In genomic region chr10:49187950-49188761, GRCh38 we compare ENCODE assay signal across 9 cellular contexts. TPM values are rescaled to one million over a fixed set of nuclear protein-coding genes. Genes with fewer than 3 reads are reported as not detected.
DNase-seq lines count a peak whose midpoint lies in the region; ATAC-seq, FAIRE-seq and TF ChIP-seq lines count a peak whose summit lies in the region.
"Had no signal": no experiment of that assay in that cellular context is flagged by ENCODE, and none has a peak within 500 bp of the region (broad histone marks: within the 10 kb centered on the region; RNA-seq: fewer than 3 reads in every experiment).

TSS of gene TMEM273 (minus strand) at chr10:49188391. CDS start at chr10:49188336, 55 bp downstream.

- RAD21 ChIA-PET in GM12878 (lab: Charles Lee; ENCODE audit: unreplicated experiment) = interaction anchor here (0.7 to 2.9 kb wide), 6 partner anchors 9 to 532 kb away, joined by 3 to 12 read pairs (median 4); no protein-coding TSS in a partner anchor

- CTCF ChIA-PET in GM12878 (lab: Yijun Ruan, JAX) = interaction anchor here (0.6 to 1.4 kb wide), 2 partner anchors 17 to 66 kb away, joined by 3 to 6 read pairs; no protein-coding TSS in a partner anchor

- intact Hi-C loops in GM12878 (cut with micrococcal nuclease; ENCODE audit: unreplicated experiment) = loop anchor here (1.0 to 10.0 kb wide), 2 partner anchors 11 to 503 kb away; partner anchors contain the start of gene WDFY4

- H3K79me2 ChIP-seq in GM12878 (ENCODE audit: control insufficient read depth, insufficient read depth, low read length) = no peaks in the 10 kb centered on the region; the same call in 1 of the 2 replicates

- TF ChIP-seq EP300 in GM12878 (IDR thresholded peaks at IDR 0.05; ENCODE audit: borderline replicate concordance in 1 of 2, control insufficient read depth in 1 of 2, low read depth in 2 of 2, low read length in 2 of 2) = no peak

- H3K4me1 ChIP-seq in GM12878 (ENCODE audit: control insufficient read depth, insufficient read depth, low read length) = peaks cover 37% of the 10 kb centered on the region
- H3K4me1 ChIP-seq in urinary bladder (ENCODE audit: insufficient read depth) = no peaks in the 10 kb centered on the region

- DNase-seq in NB4 (ENCODE audit: low read depth) = peak; percentile 80
- peak; percentile 73 for DNase-seq in GM12878 (ENCODE audit: low read depth, low spot score)
- DNase-seq in mesenteric fat pad (ENCODE audit: low spot score) = no peak
- no peak for DNase-seq in NCI-H526 treated with DMSO at 0.1 percent for 48 hours (lab: John Stamatoyannopoulos, UW)
- DNase-seq in urothelium cell line (ENCODE audit: low spot score) = no peak

- SMC1A ChIA-PET in GM12878 (lab: Charles Lee; ENCODE audit: uncharacterized antibody, unreplicated experiment) = interaction anchor here (0.7 to 4.4 kb wide), 8 partner anchors 9 to 323 kb away, joined by 3 to 30 read pairs (median 4); no protein-coding TSS in a partner anchor

- no peaks in the 10 kb centered on the region for H4K20me1 ChIP-seq in GM12878 (ENCODE audit: control insufficient read depth, insufficient read depth)

- POLR2A ChIA-PET in GM12878 (lab: Charles Lee) = interaction anchor here (1.4 to 5.0 kb wide), 2 partner anchors 9 to 13 kb away, joined by 4 to 38 read pairs; no protein-coding TSS in a partner anchor

- no peaks in the 10 kb centered on the region for H3K36me3 ChIP-seq in GM12878 (ENCODE audit: control insufficient read depth in 2 of 2, insufficient read depth in 2 of 2, low read length in 1 of 2)
- H3K36me3 ChIP-seq in urinary bladder (ENCODE audit: insufficient read depth) = no peaks in the 10 kb centered on the region

- no peak within 1 kb of the TSS for H3K4me3 ChIP-seq in NB4 (ENCODE audit: low read depth, low read length)
- H3K4me3 ChIP-seq in GM12878 = peak within 1 kb of the TSS; percentile 57; the same call in 1 of the 2 replicates
- peak within 1 kb of the TSS; percentile 14 for H3K4me3 ChIP-seq in urinary bladder (ENCODE audit: low read depth, low read length)
- H3K4me3 ChIP-seq: SK-N-MC had no signal

- no TSS peak for BruUV-seq in GM12878 (replicated peaks; lab: Mats Ljungman, UMichigan)

- peak; percentile 55 for ATAC-seq in GM18508 (IDR thresholded peaks at IDR 0.05; ENCODE audit: insufficient read depth, unreplicated experiment)
- ATAC-seq in HG02571 (IDR thresholded peaks at IDR 0.05; ENCODE audit: unreplicated experiment) = peak; percentile 68
- peak; percentile 78 for ATAC-seq in GM12878

- peak within 1 kb of the TSS; percentile 86 for H2AFZ ChIP-seq in GM12878 (ENCODE audit: control insufficient read depth, low read depth, low read length)

- H3K9ac ChIP-seq in GM12878 (ENCODE audit: control insufficient read depth, insufficient read depth, low read length) = peak within 1 kb of the TSS; percentile 66

- H3K9me3 ChIP-seq in GM12878 (replicated peaks; ENCODE audit: control insufficient read depth, insufficient read depth, low read length) = no peaks in the 10 kb centered on the region; the same call in 2 of the 3 replicates

- TF ChIP-seq RAD21 in GM12878 (IDR thresholded peaks at IDR 0.05; ENCODE audit: insufficient read depth, low read depth, low read length) = no peak

- H3K4me2 ChIP-seq in GM12878 (ENCODE audit: control insufficient read depth, insufficient read depth) = peak within 1 kb of the TSS; percentile 81

- 2% methylated on average over 9 of the region's 9 CpGs for WGBS in GM12878 (ENCODE audit: insufficient coverage, insufficient replicate concordance, low lambda C conversion rate, missing lambda C conversion rate)
- WGBS in urinary bladder = 61% methylated on average over 9 of the region's 9 CpGs

- TF ChIP-seq CTCF in NB4 (IDR thresholded peaks at IDR 0.05; ENCODE audit: low read depth, low read length) = no peak
- no peak for TF ChIP-seq CTCF in GM12878 (IDR thresholded peaks at IDR 0.05 in 2 of 3, conservative IDR thresholded peaks at IDR 0.05 in 1 of 3; ENCODE audit: control insufficient read depth in 2 of 3, extremely low read depth in 1 of 3, insufficient read depth in 1 of 3, low read depth in 3 of 3, low read length in 3 of 3)

- no peaks in the 10 kb centered on the region for H3K27me3 ChIP-seq in GM12878 (replicated peaks in 1 of 2; ENCODE audit: control insufficient read depth in 2 of 2, insufficient read depth in 2 of 2, low read length in 1 of 2)

- peak; percentile 90 for FAIRE-seq in GM12878 (lab: Jason Lieb, UNC)
- FAIRE-seq in urothelium cell line (lab: Jason Lieb, UNC) = no peak

- in situ Hi-C loops in GM12878 (cut with MboI) = loop anchor here (25.0 kb wide), 1 partner anchor 1449 kb away; no protein-coding TSS in a partner anchor

- H3K27ac ChIP-seq in GM12878 (ENCODE audit: control insufficient read depth, insufficient read depth) = peak within 1 kb of the TSS; percentile 26; the same call in 1 of the 2 replicates
- peak within 1 kb of the TSS; percentile 19 for H3K27ac ChIP-seq in urinary bladder (ENCODE audit: low read depth)
- H3K27ac ChIP-seq: SK-N-MC had no signal

- TF ChIP-seq POLR2A in NB4 (IDR thresholded peaks at IDR 0.05; ENCODE audit: extremely low read depth, insufficient read length) (no peak), GM12878 (IDR thresholded peaks at IDR 0.05; ENCODE audit: low read depth, low read length) (peak; percentile 70)

TF ChIP-seq in GM12878, 131 proteins besides CTCF, POLR2A, EP300 and RAD21 (continues in another document):
- 0 out of 2 replicates have a peak, but pooled peaks have one; percentile 45 for TF ChIP-seq ZNF24 (IDR thresholded peaks at IDR 0.05)
- TF ChIP-seq CBX3 (IDR thresholded peaks at IDR 0.05; ENCODE audit: borderline replicate concordance, low read depth) = no peak
- TF ChIP-seq MAX (IDR thresholded peaks at IDR 0.05; ENCODE audit: low read depth, low read length) = peak; percentile 93
- TF ChIP-seq ATF3 (IDR thresholded peaks at IDR 0.05; ENCODE audit: borderline replicate concordance, extremely low read depth, low read depth, low read length) = peak; percentile 73; the same call in 1 of the 2 replicates
- TF ChIP-seq SREBF2 (IDR thresholded peaks at IDR 0.05; ENCODE audit: low read length) = no peak
- TF ChIP-seq NFYA (IDR thresholded peaks at IDR 0.05; ENCODE audit: borderline replicate concordance, low read depth, low read length) = no peak
- peak; percentile 29; the same call in 1 of the 2 replicates for TF ChIP-seq ELK1 (IDR thresholded peaks at IDR 0.05; ENCODE audit: low read depth, low read length)
- no peak for TF ChIP-seq PBX3 (IDR thresholded peaks at IDR 0.05; ENCODE audit: insufficient replicate concordance, low read depth, low read length)
- TF ChIP-seq EZH2 (IDR thresholded peaks at IDR 0.05; ENCODE audit: borderline replicate concordance, control insufficient read depth, low read depth, low read length) = no peak

RNA-seq across cellular contexts. Expression of gene TMEM273, which starts in this region (rescaled TPM):
- total RNA-seq in GM12878 (2013; cell fraction: nucleolus; rRNA removed) = 135 and 148 TPM in 2 replicates
- 26.5 and 30.6 TPM in 2 replicates for total RNA-seq in GM12878 (2014; rRNA removed)
- 24.0 and 26.3 TPM in 2 replicates for total RNA-seq in GM12878 (2014; rRNA removed; fragmentation: Illumina TruSeq; extraction: Trizol)
- total RNA-seq in GM12878 (2021) = 20.9 and 23.5 TPM in 2 replicates
- polyA plus RNA-seq in GM12878 (2011; ENCODE audit: low read depth) = 8.9 TPM
- polyA plus RNA-seq in GM12878 (2011; rRNA removed) = 46.3 and 47.3 TPM in 2 replicates
- 45.0 and 51.2 TPM in 2 replicates for polyA plus RNA-seq in GM12878 (2011; cell fraction: cytosol; rRNA removed)
- 75.4 and 80.5 TPM in 2 replicates for polyA plus RNA-seq in GM12878 (2011; cell fraction: nucleus; rRNA removed)
- polyA plus RNA-seq in GM12878 (2012) = 7.0 and 8.7 TPM in 2 replicates
- polyA plus RNA-seq in GM12878 (2014; fragmentation: Illumina TruSeq; extraction: Trizol) = 35.6 and 41.3 TPM in 2 replicates
- 10 to 100 TPM; 25.6 to 28.6 TPM for polyA plus RNA-seq in GM12878 (2014; fragmentation: Nextera tagmentation; extraction: Ambion mirVana)
- 33.9 and 40.4 TPM in 2 replicates for polyA plus RNA-seq in GM12878 (2014; rRNA removed)
- polyA plus RNA-seq in GM12878 (2016; fragmentation: Nextera tagmentation; extraction: Ambion mirVana) = 10 to 100 TPM; 10.3 to 12.2 TPM
- polyA minus RNA-seq in GM12878 (2011; rRNA and poly(A)+ RNA removed) = 35.0 and 35.7 TPM in 2 replicates
- 6.0 and 6.5 TPM in 2 replicates for polyA minus RNA-seq in GM12878 (2011; cell fraction: cytosol; rRNA and poly(A)+ RNA removed)
- polyA minus RNA-seq in GM12878 (2011; cell fraction: nucleus; rRNA and poly(A)+ RNA removed) = 13.5 and 14.6 TPM in 2 replicates
- total RNA-seq in mesenteric fat pad = 17.9 TPM
- total RNA-seq in urinary bladder = 14.4 TPM
- polyA plus RNA-seq in urinary bladder = 27.3 TPM

Comparison
In these comparisons a context has a peak if more than half of its experiments do, and no peak if none do; other contexts are left out.
1. DNase-seq: peak in NB4 (single experiment) and GM12878 (single experiment); none in mesenteric fat pad (single experiment), NCI-H526 treated with DMSO at 0.1 percent for 48 hours (single experiment) and urothelium cell line (single experiment).
2. Peak in every context shown above with its lines, with median percentiles within 50 percentile points of each other: ATAC-seq.